Comparison of ENCODE assay signal across 9 cellular contexts in genomic region chr13:31046711-31047279, GRCh38.
DNase-seq lines count a peak whose midpoint lies in the region; ATAC-seq and TF ChIP-seq lines count a peak whose summit lies in the region.
"Had no signal": no experiment of that assay in that cellular context is flagged by ENCODE, and none has a peak within 500 bp of the region (broad histone marks: within the 10 kb centered on the region; RNA-seq: fewer than 3 reads in every experiment).

No MANE protein-coding gene starts in this region.

- peaks cover 48 to 78% (median 59%) of the 10 kb centered on the region in 10 experiments for H3K4me1 ChIP-seq in BLaER1 treated with 17β-estradiol and CSF1 and Interleukin-3, amounts not matched to agents 10 nM and 100 nM

- H4K20me1 ChIP-seq in BLaER1 treated with 17β-estradiol and CSF1 and Interleukin-3, amounts not matched to agents 10 nM and 100 nM: peaks cover 0 to 5% (median 0%) of the 10 kb centered on the region in 11 experiments; a peak in 1 of 22 replicates

- DNase-seq in NCI-H2081 (lab: John Stamatoyannopoulos, UW) (peak; percentile 65 to 91), astrocyte of the hippocampus (ENCODE audit: low read depth, low spot score) (peak; percentile 47), medulla oblongata (ENCODE audit: extremely low spot score) (peak; percentile 64), T1000 (lab: John Stamatoyannopoulos, UW) (no peak), GDM1 (lab: John Stamatoyannopoulos, UW) (no peak), omental fat pad (ENCODE audit: low spot score) (no peak)
- DNase-seq: CD8-positive, alpha-beta memory T cell had no signal

- peak overlapping the region in 4 of 11 experiments; percentile 20 to 81 (median 73); a peak in 5 of 22 replicates for H3K27ac ChIP-seq in BLaER1 treated with 17β-estradiol and CSF1 and Interleukin-3, amounts not matched to agents 10 nM and 100 nM

- no peak overlapping the region for H3K4me3 ChIP-seq in BLaER1 treated with 17β-estradiol and CSF1 and Interleukin-3, amounts not matched to agents 10 nM and 100 nM

- ATAC-seq in omental fat pad (ENCODE audit: low FRiP score): no peak
- ATAC-seq in GM19324 (IDR thresholded peaks at IDR 0.05; ENCODE audit: low FRiP score, unreplicated experiment): no peak

- no peaks in the 10 kb centered on the region for H3K36me3 ChIP-seq in BLaER1 treated with 17β-estradiol and CSF1 and Interleukin-3, amounts not matched to agents 10 nM and 100 nM

- no peaks in the 10 kb centered on the region for H3K9me3 ChIP-seq in BLaER1 treated with 17β-estradiol and CSF1 and Interleukin-3, amounts not matched to agents 10 nM and 100 nM (replicated peaks in 1 of 11)

- H3K9ac ChIP-seq in BLaER1 treated with 17β-estradiol and CSF1 and Interleukin-3, amounts not matched to agents 10 nM and 100 nM: no peak overlapping the region

- peak overlapping the region in 10 of 11 experiments; percentile 46 to 90 (median 80); a peak in 19 of 22 replicates for H3K4me2 ChIP-seq in BLaER1 treated with 17β-estradiol and CSF1 and Interleukin-3, amounts not matched to agents 10 nM and 100 nM

- no peak for TF ChIP-seq CTCF in omental fat pad (IDR thresholded peaks at IDR 0.05)

- no peaks in the 10 kb centered on the region; a peak in 1 of 22 replicates for H3K27me3 ChIP-seq in BLaER1 treated with 17β-estradiol and CSF1 and Interleukin-3, amounts not matched to agents 10 nM and 100 nM

Comparison
In these comparisons a context has a peak if more than half of its experiments do, and no peak if none do; other contexts are left out.
1. DNase-seq: peak in NCI-H2081 (2 of 2), astrocyte of the hippocampus (single experiment) and medulla oblongata (single experiment); none in T1000 (single experiment), GDM1 (single experiment) and omental fat pad (single experiment).